In the genomic region with DNA sequence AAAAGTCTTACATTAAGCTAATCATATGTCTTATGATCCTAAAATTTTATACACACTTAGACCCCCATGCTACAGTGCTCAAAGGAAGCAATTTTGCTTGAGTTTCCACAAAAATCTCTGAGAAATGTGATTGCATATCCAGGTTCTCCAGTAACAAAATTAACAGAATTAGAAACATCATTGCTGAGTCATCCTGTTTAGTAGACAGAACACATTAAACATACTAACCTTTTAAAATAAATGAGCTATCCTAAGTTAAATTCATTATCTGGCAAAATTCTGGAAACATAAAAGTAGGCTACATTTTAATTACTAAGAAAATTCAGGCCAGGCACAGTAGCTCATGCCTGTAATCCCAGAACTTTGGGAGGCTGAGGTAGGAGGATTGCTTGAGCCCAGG, we compare ENCODE assay signal across 13 cellular contexts.
"Had no signal": no experiment of that assay in that cellular context is flagged by ENCODE, and none has a peak within 500 bp of the region (broad histone marks: within the 10 kb centered on the region; RNA-seq: fewer than 3 reads in every experiment).

No MANE protein-coding gene starts in this region.

- H3K4me1 Mint-ChIP-seq: activated CD8-positive, alpha-beta memory T cell treated with anti-CD3 and anti-CD28 coated beads, Interleukin-2, amount 10 ng/mL, durations not matched to agents 7 days and 5 days had no signal

- FAIRE-seq: colon, endothelial cell of umbilical vein had no signal

- H3K36me3 Mint-ChIP-seq: activated CD8-positive, alpha-beta memory T cell treated with anti-CD3 and anti-CD28 coated beads, Interleukin-2, amount 10 ng/mL, durations not matched to agents 7 days and 5 days; activated naive CD8-positive, alpha-beta T cell had no signal

- H3K9me3 Mint-ChIP-seq: activated T-cell treated with anti-CD3 and anti-CD28 coated beads, Interleukin-2, amount 50 U/mL, for 24 hours; stimulated activated naive CD8-positive, alpha-beta T cell treated with anti-CD3 and anti-CD28 coated beads, Interleukin-15, Interleukin-2, amounts not matched to agents 100 ng/mL and 50 ng/mL, for 24 hours had no signal

- DNase-seq: activated CD4-positive, alpha-beta T cell treated with anti-CD3 and anti-CD28 coated beads for 1 hour; activated CD4-positive, alpha-beta T cell treated with anti-CD3 and anti-CD28 coated beads, Interleukin-2, amount 50 U/mL, for 48 hours; activated CD8-positive, alpha-beta memory T cell treated with anti-CD3 and anti-CD28 coated beads, Interleukin-2, amount 10 ng/mL, durations not matched to agents 7 days and 5 days; activated effector memory CD4-positive, alpha-beta T cell treated with Interleukin-2 at 50 U/mL for 16 hours; activated T-cell treated with anti-CD3 and anti-CD28 coated beads, Interleukin-2, amount 50 U/mL, for 24 hours; anterior cingulate cortex; stimulated activated CD4-positive, alpha-beta T cell treated with anti-CD3 and anti-CD28 coated beads, Interleukin-4, amount 100 ng/mL, for 1 hour; stimulated activated CD8-positive, alpha-beta memory T cell treated with anti-CD3 and anti-CD28 coated beads, Interleukin-4, amount 100 ng/mL, for 48 hours; T1000 had no signal

- H3K27ac Mint-ChIP-seq: activated CD8-positive, alpha-beta memory T cell treated with anti-CD3 and anti-CD28 coated beads, Interleukin-2, amount 10 ng/mL, durations not matched to agents 7 days and 5 days; activated naive CD8-positive, alpha-beta T cell; activated T-cell treated with anti-CD3 and anti-CD28 coated beads, Interleukin-2, amount 50 U/mL, for 24 hours; stimulated activated naive CD8-positive, alpha-beta T cell treated with anti-CD3 and anti-CD28 coated beads, Interleukin-15, Interleukin-2, amounts not matched to agents 100 ng/mL and 50 ng/mL, for 24 hours had no signal

- H3K4me3 Mint-ChIP-seq: activated CD8-positive, alpha-beta memory T cell treated with anti-CD3 and anti-CD28 coated beads, Interleukin-2, amount 10 ng/mL, durations not matched to agents 7 days and 5 days; activated naive CD8-positive, alpha-beta T cell; activated T-cell treated with anti-CD3 and anti-CD28 coated beads, Interleukin-2, amount 50 U/mL, for 24 hours; stimulated activated naive CD8-positive, alpha-beta T cell treated with anti-CD3 and anti-CD28 coated beads, Interleukin-15, Interleukin-2, amounts not matched to agents 100 ng/mL and 50 ng/mL, for 24 hours had no signal
